19 cellular contexts compared by ENCODE assay signal in the genomic region with DNA sequence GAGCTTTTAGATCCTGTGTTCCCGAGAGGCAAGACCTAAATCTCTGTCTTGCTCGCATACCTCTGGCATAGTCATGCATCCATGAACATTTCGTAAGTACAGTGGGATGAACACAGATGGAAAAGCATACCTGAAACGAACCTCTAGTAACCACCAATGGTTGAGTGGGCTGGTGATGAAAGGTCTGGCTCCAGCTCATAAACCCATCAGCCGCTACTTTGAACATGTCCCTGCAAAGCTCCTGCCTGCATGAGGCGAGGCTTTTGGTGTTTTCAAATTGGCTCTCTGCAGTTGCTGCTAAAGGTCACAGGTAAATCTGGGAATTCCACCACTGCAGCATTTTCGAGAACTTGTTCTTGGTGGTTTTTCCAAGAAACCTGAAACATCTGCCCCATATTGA. TPM values are rescaled to one million over a fixed set of nuclear protein-coding genes. Genes with fewer than 3 reads are reported as not detected.
DNase-seq lines count a peak whose midpoint lies in the region; ATAC-seq and TF ChIP-seq lines count a peak whose summit lies in the region.
"Had no signal": no experiment of that assay in that cellular context is flagged by ENCODE, and none has a peak within 500 bp of the region (broad histone marks: within the 10 kb centered on the region; RNA-seq: fewer than 3 reads in every experiment).

No MANE protein-coding gene starts in this region.

- 97% methylated on average over 7 of the region's 7 CpGs for WGBS in esophagus muscularis mucosa

- peak; percentile 35 to 63 for DNase-seq in Caco-2
- peak; percentile 72 for DNase-seq in RWPE1 (ENCODE audit: low spot score)
- DNase-seq in esophagus muscularis mucosa (ENCODE audit: extremely low spot score), result peak; percentile 24
- DNase-seq in left kidney (ENCODE audit: low read depth, low spot score), result peak; percentile 84
- DNase-seq in NCI-H1092 treated with DMSO at 0.1 percent for 48 hours (lab: John Stamatoyannopoulos, UW), result no peak
- DNase-seq in CD8-positive, alpha-beta T cell, result no peak
- DNase-seq in NCI-H345 treated with DMSO at 0.1 percent for 48 hours (lab: John Stamatoyannopoulos, UW; ENCODE audit: unreplicated experiment), result no peak
- no peak for DNase-seq in NCI-H1105 treated with DMSO at 0.1 percent for 48 hours (lab: John Stamatoyannopoulos, UW)
- DNase-seq: C1 segment of cervical spinal cord; DMS 273 treated with DMSO at 0.1 percent for 48 hours; GOT3; KBM-7; NCI-H1436 treated with DMSO at 0.1 percent for 48 hours; NCI-H2081; NCI-H345; NCI-H526 treated with DMSO at 0.1 percent for 48 hours; NK-92 treated with Interleukin-12 subunit alpha and Interleukin-12 subunit beta, amount 100 ng/mL, for 24 hours; OCI-M1 had no signal

- H3K4me3 Mint-ChIP-seq in Caco-2 (ENCODE audit: unreplicated experiment), result peak overlapping the region; percentile 49
- H3K4me3 Mint-ChIP-seq in CD8-positive, alpha-beta T cell, result no peak overlapping the region

- peak overlapping the region; percentile 19 for H3K27ac Mint-ChIP-seq in Caco-2 (ENCODE audit: unreplicated experiment)
- no peak overlapping the region for H3K27ac Mint-ChIP-seq in CD8-positive, alpha-beta T cell

- CTCF ChIA-PET in Caco-2 (lab: Charles Lee) (interaction anchor here (0.6 to 1.2 kb wide), 8 partner anchors 29 to 1527 kb away, joined by 3 to 5 read pairs (median 3); no protein-coding TSS in a partner anchor), RWPE1 (lab: Yijun Ruan, JAX) (interaction anchor here (0.9 to 1.6 kb wide), 3 partner anchors 60 to 269 kb away, joined by 3 to 4 read pairs (median 3); no protein-coding TSS in a partner anchor)
- CTCF ChIA-PET in CD8-positive, alpha-beta T cell (lab: Charles Lee), result interaction anchor here (0.6 to 2.2 kb wide), 9 partner anchors 15 to 1419 kb away, joined by 3 to 14 read pairs (median 5); no protein-coding TSS in a partner anchor

- peak overlapping the region; percentile 5; the same call in 1 of the 2 replicates for H3K4me3 ChIP-seq in Caco-2 (ENCODE audit: low read depth, low read length)
- no peak overlapping the region for H3K4me3 ChIP-seq in esophagus muscularis mucosa
- no peak overlapping the region for H3K4me3 ChIP-seq in CD8-positive, alpha-beta T cell (ENCODE audit: low read depth, low read length)
- H3K4me3 ChIP-seq: A549 had no signal

- H3K9me3 ChIP-seq in Caco-2 (no peaks in the 10 kb centered on the region), esophagus muscularis mucosa (no peaks in the 10 kb centered on the region)
- no peaks in the 10 kb centered on the region for H3K9me3 ChIP-seq in CD8-positive, alpha-beta T cell (ENCODE audit: low read length)
- H3K9me3 ChIP-seq: A549 had no signal

- no peak for TF ChIP-seq POLR2A in esophagus muscularis mucosa (IDR thresholded peaks at IDR 0.05; ENCODE audit: low read depth)

- peaks cover 35% of the 10 kb centered on the region for H3K4me1 Mint-ChIP-seq in Caco-2 (ENCODE audit: low read depth, unreplicated experiment)
- peaks cover 15% of the 10 kb centered on the region for H3K4me1 Mint-ChIP-seq in CD8-positive, alpha-beta T cell (ENCODE audit: low read depth)

- no peak for TF ChIP-seq EP300 in esophagus muscularis mucosa (IDR thresholded peaks at IDR 0.05)

- POLR2A ChIA-PET in Caco-2 (lab: Charles Lee) (interaction anchor here (0.7 kb wide), 1 partner anchor 895 kb away, joined by 4 read pairs; no protein-coding TSS in a partner anchor), RWPE1 (lab: Yijun Ruan, JAX; ENCODE audit: low non-redundant PET) (no interaction called here)
- POLR2A ChIA-PET in CD8-positive, alpha-beta T cell (lab: Charles Lee), result interaction anchor here (1.6 kb wide), 1 partner anchor 807 kb away, joined by 3 read pairs; no protein-coding TSS in a partner anchor

- no TSS peak for BruUV-seq in Caco-2 (replicated peaks; lab: Mats Ljungman, UMichigan)

- intact Hi-C loops in Caco-2 (cut with micrococcal nuclease; ENCODE audit: unreplicated experiment), result loop anchor here (1.0 to 10.0 kb wide), 6 partner anchors 131 to 1414 kb away; no protein-coding TSS in a partner anchor
- intact Hi-C loops in esophagus muscularis mucosa (cut with DNase I), result loop anchor here (5.0 to 10.0 kb wide), 8 partner anchors 246 to 1574 kb away; no protein-coding TSS in a partner anchor
- intact Hi-C loops in CD8-positive, alpha-beta T cell (cut with DNase I, micrococcal nuclease), result loop anchor here (5.0 to 10.0 kb wide), 5 partner anchors 791 to 1571 kb away; no protein-coding TSS in a partner anchor

- peaks cover 59% of the 10 kb centered on the region for H3K4me1 ChIP-seq in Caco-2
- peaks cover 7 to 32% (median 22%) of the 10 kb centered on the region in 4 donors for H3K4me1 ChIP-seq in esophagus muscularis mucosa
- peaks cover 11% of the 10 kb centered on the region for H3K4me1 ChIP-seq in CD8-positive, alpha-beta T cell (ENCODE audit: insufficient read depth, low read length)

- no peaks in the 10 kb centered on the region for H3K27me3 ChIP-seq in Caco-2 (replicated peaks; ENCODE audit: control insufficient read depth, insufficient read depth, low read length)
- H3K27me3 ChIP-seq in esophagus muscularis mucosa, result no peaks in the 10 kb centered on the region
- peaks cover 16% of the 10 kb centered on the region for H3K27me3 ChIP-seq in CD8-positive, alpha-beta T cell (ENCODE audit: insufficient read depth, low read length)

- H3K9me3 Mint-ChIP-seq in Caco-2 (ENCODE audit: unreplicated experiment), result no peaks in the 10 kb centered on the region
- H3K9me3 Mint-ChIP-seq in CD8-positive, alpha-beta T cell, result no peaks in the 10 kb centered on the region

- no peak for ATAC-seq in CD8-positive, alpha-beta T cell
- ATAC-seq: A549 had no signal

- H3K27me3 Mint-ChIP-seq in Caco-2 (ENCODE audit: insufficient read depth, unreplicated experiment), result no peaks in the 10 kb centered on the region
- peaks cover 32% of the 10 kb centered on the region for H3K27me3 Mint-ChIP-seq in CD8-positive, alpha-beta T cell (ENCODE audit: low read depth)

- no peaks in the 10 kb centered on the region for H3K36me3 ChIP-seq in Caco-2 (ENCODE audit: control insufficient read depth, insufficient read depth, low read length)
- H3K36me3 ChIP-seq in esophagus muscularis mucosa, result no peaks in the 10 kb centered on the region
- no peaks in the 10 kb centered on the region for H3K36me3 ChIP-seq in CD8-positive, alpha-beta T cell (ENCODE audit: insufficient read depth, low read length)

- no peak for TF ChIP-seq CTCF in Caco-2 (IDR thresholded peaks at IDR 0.05; ENCODE audit: insufficient read depth in 1 of 2, low read depth in 1 of 2, low read length in 1 of 2, severe bottlenecking in 1 of 2, unreplicated experiment in 1 of 2)
- no peak for TF ChIP-seq CTCF in RWPE1 (conservative IDR thresholded peaks at IDR 0.05; ENCODE audit: low read depth)
- no peak for TF ChIP-seq CTCF in esophagus muscularis mucosa (IDR thresholded peaks at IDR 0.05)
- TF ChIP-seq CTCF in CD8-positive, alpha-beta T cell (IDR thresholded peaks at IDR 0.05), result no peak

- H3K27ac ChIP-seq in RWPE1 (peak overlapping the region; percentile 54; the same call in 1 of the 2 replicates), esophagus muscularis mucosa (replicated peaks in 1 of 4) (no peak overlapping the region)
- no peak overlapping the region for H3K27ac ChIP-seq in CD8-positive, alpha-beta T cell (ENCODE audit: low read depth, low read length)

- H3K36me3 Mint-ChIP-seq in Caco-2 (ENCODE audit: insufficient read depth, unreplicated experiment), result peaks cover 31% of the 10 kb centered on the region
- H3K36me3 Mint-ChIP-seq in CD8-positive, alpha-beta T cell, result no peaks in the 10 kb centered on the region

RNA-seq across cellular contexts. Expression of gene NRP2, which starts 3.6 kb away (rescaled TPM):
- total RNA-seq in Caco-2 (2022), result 95.6 and 96.9 TPM in 2 replicates
- total RNA-seq in esophagus muscularis mucosa, result 100 to 1,000 TPM; 195 to 440 (median 314) TPM
- total RNA-seq in CD8-positive, alpha-beta T cell, result not detected

Comparison
In these comparisons a context has a peak if more than half of its experiments do, and no peak if none do; other contexts are left out.
1. DNase-seq: peak in Caco-2 (2 of 2), RWPE1 (single experiment), esophagus muscularis mucosa (single experiment) and left kidney (single experiment); none in NCI-H1092 treated with DMSO at 0.1 percent for 48 hours (single experiment), CD8-positive, alpha-beta T cell (0 of 7), NCI-H345 treated with DMSO at 0.1 percent for 48 hours (single experiment) and NCI-H1105 treated with DMSO at 0.1 percent for 48 hours (single experiment).
2. RNA of gene NRP2, which starts 3.6 kb away (total RNA-seq): 195 to 440 TPM in esophagus muscularis mucosa and 95.6 to 96.9 TPM in Caco-2; not detected in CD8-positive, alpha-beta T cell; every median in the first group is over 10 times any median in the second.